In genomic region chr20:37727247-37727956, GRCh38 we compare ENCODE assay signal across 15 cellular contexts. TPM values are rescaled to one million over a fixed set of nuclear protein-coding genes. Genes with fewer than 3 reads are reported as not detected.
A peak's percentile ranks its signal among the peaks of the same experiment; 100 is the strongest.
DNase-seq lines count a peak whose midpoint lies in the region; ATAC-seq and TF ChIP-seq lines count a peak whose summit lies in the region.
"Had no signal": no experiment of that assay in that cellular context is flagged by ENCODE, and none has a peak within 500 bp of the region (broad histone marks: within the 10 kb centered on the region; RNA-seq: fewer than 3 reads in every experiment).

No MANE protein-coding gene starts in this region.

- H3K36me3 ChIP-seq in esophagus muscularis mucosa: no peaks in the 10 kb centered on the region
- H3K36me3 ChIP-seq in mesendoderm (ENCODE audit: control insufficient read depth, insufficient read depth, low read length): no peaks in the 10 kb centered on the region
- no peaks in the 10 kb centered on the region for H3K36me3 ChIP-seq in suprapubic skin
- H3K36me3 ChIP-seq: BE2C had no signal

- peaks cover 45 to 53% (median 48%) of the 10 kb centered on the region in 4 donors for H3K4me1 ChIP-seq in esophagus muscularis mucosa
- H3K4me1 ChIP-seq in mesendoderm (ENCODE audit: control insufficient read depth, low read depth, low read length): peaks cover 3% of the 10 kb centered on the region
- no peaks in the 10 kb centered on the region for H3K4me1 ChIP-seq in suprapubic skin
- H3K4me1 ChIP-seq: SJSA1 had no signal

- peaks cover 8% of the 10 kb centered on the region for H3K79me1 ChIP-seq in mesendoderm (ENCODE audit: low read length)

- TF ChIP-seq EP300 in esophagus muscularis mucosa (IDR thresholded peaks at IDR 0.05) (no peak), suprapubic skin (IDR thresholded peaks at IDR 0.05) (no peak)

- H3K23ac ChIP-seq in mesendoderm (ENCODE audit: low read length): no peak overlapping the region

- H3K79me2 ChIP-seq in mesendoderm (ENCODE audit: control insufficient read depth, insufficient read depth, low read length): peaks cover 2% of the 10 kb centered on the region

- no peak overlapping the region for H3K9ac ChIP-seq in mesendoderm (ENCODE audit: low read length)

- ATAC-seq in HG02642 (IDR thresholded peaks at IDR 0.05; ENCODE audit: poor library complexity, unreplicated experiment) (no peak), GM21447 (IDR thresholded peaks at IDR 0.05; ENCODE audit: unreplicated experiment) (no peak)
- ATAC-seq: stimulated activated naive CD8-positive, alpha-beta T cell treated with anti-CD3 and anti-CD28 coated beads, Interleukin-15, amount 100 ng/mL, for 72 hours had no signal

- intact Hi-C loops in esophagus muscularis mucosa (cut with DNase I): no loop called here

- H3K4ac ChIP-seq in mesendoderm (ENCODE audit: low read depth, low read length): no peak overlapping the region

- TF ChIP-seq POLR2A in esophagus muscularis mucosa (IDR thresholded peaks at IDR 0.05; ENCODE audit: low read depth) (no peak), suprapubic skin (IDR thresholded peaks at IDR 0.05) (no peak)

- H3K18ac ChIP-seq in mesendoderm (ENCODE audit: low read length): no peak overlapping the region

- no peak overlapping the region for H2BK15ac ChIP-seq in mesendoderm (replicated peaks; ENCODE audit: low read depth)

- H3K4me2 ChIP-seq in mesendoderm (ENCODE audit: low read length): no peak overlapping the region

- peak overlapping the region; percentile 35 to 56 (median 48) for H3K27ac ChIP-seq in esophagus muscularis mucosa (replicated peaks in 1 of 4)
- no peak overlapping the region for H3K27ac ChIP-seq in mesendoderm (ENCODE audit: low read depth, low read length)
- H3K27ac ChIP-seq in suprapubic skin: no peak overlapping the region
- H3K27ac ChIP-seq: epithelial cell of prostate, SJSA1 had no signal

- peak; percentile 73 for DNase-seq in AG10803 (ENCODE audit: low read depth)
- DNase-seq in HuH-7.5 (ENCODE audit: low spot score): peak; percentile 32
- no peak for DNase-seq in esophagus muscularis mucosa (ENCODE audit: extremely low spot score)
- DNase-seq in mesendoderm: peak; percentile 89
- no peak for DNase-seq in suprapubic skin (ENCODE audit: low spot score in 2 of 2)
- no peak for DNase-seq in activated CD4-positive, alpha-beta T cell treated with anti-CD3 and anti-CD28 coated beads for 48 hours
- DNase-seq: activated CD4-positive, alpha-beta T cell treated with anti-CD3 and anti-CD28 coated beads, Interleukin-2, amount 50 U/mL, for 1 hour; BE2C; stimulated activated CD4-positive, alpha-beta T cell treated with anti-CD3 and anti-CD28 coated beads, Interleukin-15, amount 100 ng/mL, for 24 hours; stimulated activated naive CD8-positive, alpha-beta T cell treated with anti-CD3 and anti-CD28 coated beads, Interleukin-15, amount 100 ng/mL, for 72 hours had no signal

- no peak overlapping the region for H3K56ac ChIP-seq in mesendoderm (ENCODE audit: low read length)

- no peak overlapping the region for H2BK120ac ChIP-seq in mesendoderm (ENCODE audit: low read depth, low read length)

- H3K9me3 ChIP-seq in esophagus muscularis mucosa (no peaks in the 10 kb centered on the region), suprapubic skin (no peaks in the 10 kb centered on the region)
- H3K9me3 ChIP-seq: BE2C, SJSA1 had no signal

- no peak for TF ChIP-seq CTCF in AG10803 (conservative IDR thresholded peaks at IDR 0.05; ENCODE audit: low read length)
- TF ChIP-seq CTCF in esophagus muscularis mucosa (IDR thresholded peaks at IDR 0.05): no peak
- no peak for TF ChIP-seq CTCF in suprapubic skin (IDR thresholded peaks at IDR 0.05)

- H4K8ac ChIP-seq in mesendoderm (ENCODE audit: low read depth, low read length): no peak overlapping the region

- WGBS in esophagus muscularis mucosa: 82% methylated on average over 4 of the region's 4 CpGs
- WGBS in mesendoderm (ENCODE audit: extremely low coverage, insufficient coverage, low lambda C conversion rate): no CpG with 5 or more reads among the region's 4 CpGs
- 83% methylated on average over 4 of the region's 4 CpGs for whole genome bisulfite sequencing in suprapubic skin

- no peaks in the 10 kb centered on the region for H3K27me3 ChIP-seq in esophagus muscularis mucosa
- no peaks in the 10 kb centered on the region for H3K27me3 ChIP-seq in mesendoderm (ENCODE audit: insufficient read depth, low read length, poor library complexity)
- no peaks in the 10 kb centered on the region for H3K27me3 ChIP-seq in suprapubic skin
- H3K27me3 ChIP-seq: BE2C, SJSA1 had no signal

- no peak overlapping the region for H4K5ac ChIP-seq in mesendoderm (ENCODE audit: low read length)

- no peak overlapping the region for H2AK5ac ChIP-seq in mesendoderm (ENCODE audit: low read length)

- H3K4me3 ChIP-seq in AG10803 (ENCODE audit: low read length) (no peak overlapping the region), esophagus muscularis mucosa (no peak overlapping the region), mesendoderm (ENCODE audit: low read length) (no peak overlapping the region), suprapubic skin (no peak overlapping the region)
- H3K4me3 ChIP-seq: lung, SJSA1 had no signal

- H2BK5ac ChIP-seq in mesendoderm (ENCODE audit: low read length): no peak overlapping the region

RNA-seq across cellular contexts. Expression of gene CTNNBL1, which starts 33.6 kb away (rescaled TPM):
- total RNA-seq in esophagus muscularis mucosa (10 to 100 TPM; 40.4 to 54.3 (median 44.7) TPM), suprapubic skin (10 to 100 TPM; 17.2 to 27.4 (median 26.1) TPM)
- 117 TPM for polyA plus RNA-seq in mesendoderm (2013, experiment 1 of 2)
- polyA plus RNA-seq in mesendoderm (2013, experiment 2 of 2): 118 TPM

Comparison
In these comparisons a context has a peak if more than half of its experiments do, and no peak if none do; other contexts are left out.
1. DNase-seq: peak in AG10803 (single experiment), HuH-7.5 (single experiment) and mesendoderm (single experiment); none in esophagus muscularis mucosa (single experiment), suprapubic skin (0 of 2) and activated CD4-positive, alpha-beta T cell treated with anti-CD3 and anti-CD28 coated beads for 48 hours (single experiment).
2. H3K27ac ChIP-seq: peak in esophagus muscularis mucosa (4 of 4); none in mesendoderm (single experiment) and suprapubic skin (single experiment).